In genomic region chr17:44123356-44124117, GRCh38 we compare ENCODE assay signal across 8 cellular contexts. TPM values are rescaled to one million over a fixed set of nuclear protein-coding genes. Genes with fewer than 3 reads are reported as not detected.
A peak's percentile ranks its signal among the peaks of the same experiment; 100 is the strongest.
DNase-seq lines count a peak whose midpoint lies in the region; ATAC-seq, FAIRE-seq and TF ChIP-seq lines count a peak whose summit lies in the region.

TSS of gene HDAC5 (minus strand) at chr17:44123641. CDS start at chr17:44117515, 6,126 bp downstream.

- no peaks in the 10 kb centered on the region for H3K9me3 Mint-ChIP-seq in activated T-helper 2 cell treated with anti-CD3 and anti-CD28 coated beads, Interferon-gamma antibody, Interleukin-2, Interleukin-4, amounts not matched to agents 10 μg/mL and 5 μg/mL and 100 μg/mL, durations not matched to agents 14 hours and 24 hours and 36 hours
- H3K9me3 Mint-ChIP-seq in natural killer cell treated with Interleukin-12 subunit alpha and Interleukin-12 subunit beta and Interleukin-15 and Interleukin-18, amount 100 ng/mL, for 72 hours = no peaks in the 10 kb centered on the region

- H3K9me3 ChIP-seq in RWPE2 (ENCODE audit: severe bottlenecking) = no peaks in the 10 kb centered on the region

- intact Hi-C loops in activated T-helper 2 cell treated with anti-CD3 and anti-CD28 coated beads, Interferon-gamma antibody, Interleukin-2, Interleukin-4, amounts not matched to agents 10 μg/mL and 5 μg/mL and 100 μg/mL, durations not matched to agents 14 hours and 24 hours and 36 hours (cut with micrococcal nuclease) = loop anchor here (1.0 to 5.0 kb wide), 4 partner anchors 18 to 202 kb away; partner anchors contain the start of genes G6PC3 and HROB

- peak; percentile 47; the same call in 1 of the 2 replicates for TF ChIP-seq POLR2A in H54 (IDR thresholded peaks at IDR 0.05; ENCODE audit: low read depth, low read length)

- peak; percentile 91 for ATAC-seq in RWPE2 (ENCODE audit: low read depth)
- ATAC-seq in natural killer cell treated with Interleukin-12 subunit alpha and Interleukin-12 subunit beta and Interleukin-15 and Interleukin-18, amount 100 ng/mL, for 72 hours = peak; percentile 97 to 99

- peak within 1 kb of the TSS; percentile 95 for H3K4me3 ChIP-seq in RWPE2 (ENCODE audit: severe bottlenecking)

- no peaks in the 10 kb centered on the region for H3K36me3 ChIP-seq in RWPE2 (ENCODE audit: low read depth)

- peak within 1 kb of the TSS; percentile 90 for H3K4me3 Mint-ChIP-seq in activated T-helper 2 cell treated with anti-CD3 and anti-CD28 coated beads, Interferon-gamma antibody, Interleukin-2, Interleukin-4, amounts not matched to agents 10 μg/mL and 5 μg/mL and 100 μg/mL, durations not matched to agents 14 hours and 24 hours and 36 hours (ENCODE audit: low read depth)
- H3K4me3 Mint-ChIP-seq in natural killer cell treated with Interleukin-12 subunit alpha and Interleukin-12 subunit beta and Interleukin-15 and Interleukin-18, amount 100 ng/mL, for 72 hours = peak within 1 kb of the TSS; percentile 93

- peak within 1 kb of the TSS; percentile 35 for H3K27ac ChIP-seq in RWPE2 (ENCODE audit: poor library complexity, severe bottlenecking)

- FAIRE-seq in H54 (lab: Jason Lieb, UNC) = no peak

- peaks cover 17% of the 10 kb centered on the region for H3K4me1 Mint-ChIP-seq in activated T-helper 2 cell treated with anti-CD3 and anti-CD28 coated beads, Interferon-gamma antibody, Interleukin-2, Interleukin-4, amounts not matched to agents 10 μg/mL and 5 μg/mL and 100 μg/mL, durations not matched to agents 14 hours and 24 hours and 36 hours (ENCODE audit: low read depth)
- peaks cover 14 to 20% of the 10 kb centered on the region in 2 donors for H3K4me1 Mint-ChIP-seq in natural killer cell treated with Interleukin-12 subunit alpha and Interleukin-12 subunit beta and Interleukin-15 and Interleukin-18, amount 100 ng/mL, for 72 hours (ENCODE audit: low read depth in 2 of 2)

- H3K4me1 ChIP-seq in RWPE2 (ENCODE audit: insufficient read depth, poor library complexity, severe bottlenecking) = no peaks in the 10 kb centered on the region

- no peaks in the 10 kb centered on the region for H3K27me3 ChIP-seq in RWPE2 (ENCODE audit: insufficient read depth, poor library complexity, severe bottlenecking)

- H3K36me3 Mint-ChIP-seq in activated T-helper 2 cell treated with anti-CD3 and anti-CD28 coated beads, Interferon-gamma antibody, Interleukin-2, Interleukin-4, amounts not matched to agents 10 μg/mL and 5 μg/mL and 100 μg/mL, durations not matched to agents 14 hours and 24 hours and 36 hours (ENCODE audit: low read depth) = no peaks in the 10 kb centered on the region
- H3K36me3 Mint-ChIP-seq in natural killer cell treated with Interleukin-12 subunit alpha and Interleukin-12 subunit beta and Interleukin-15 and Interleukin-18, amount 100 ng/mL, for 72 hours = no peaks in the 10 kb centered on the region

- H3K27me3 Mint-ChIP-seq in activated T-helper 2 cell treated with anti-CD3 and anti-CD28 coated beads, Interferon-gamma antibody, Interleukin-2, Interleukin-4, amounts not matched to agents 10 μg/mL and 5 μg/mL and 100 μg/mL, durations not matched to agents 14 hours and 24 hours and 36 hours (ENCODE audit: low read depth) = peaks cover 9% of the 10 kb centered on the region
- peaks cover 0 to 2% of the 10 kb centered on the region in 2 donors for H3K27me3 Mint-ChIP-seq in natural killer cell treated with Interleukin-12 subunit alpha and Interleukin-12 subunit beta and Interleukin-15 and Interleukin-18, amount 100 ng/mL, for 72 hours

- peak; percentile 66 for TF ChIP-seq CTCF in RWPE2 (IDR thresholded peaks at IDR 0.05; ENCODE audit: poor library complexity, severe bottlenecking)

- H3K27ac Mint-ChIP-seq in activated T-helper 2 cell treated with anti-CD3 and anti-CD28 coated beads, Interferon-gamma antibody, Interleukin-2, Interleukin-4, amounts not matched to agents 10 μg/mL and 5 μg/mL and 100 μg/mL, durations not matched to agents 14 hours and 24 hours and 36 hours = peak within 1 kb of the TSS; percentile 95
- peak within 1 kb of the TSS; percentile 89 to 95 for H3K27ac Mint-ChIP-seq in natural killer cell treated with Interleukin-12 subunit alpha and Interleukin-12 subunit beta and Interleukin-15 and Interleukin-18, amount 100 ng/mL, for 72 hours

- peak; percentile 97 for DNase-seq in ELR (ENCODE audit: low read depth)
- DNase-seq in H54 (ENCODE audit: insufficient read length, low spot score) = peak; percentile 89
- peak; percentile 93 for DNase-seq in LoVo (ENCODE audit: low spot score)
- DNase-seq in RWPE2 (ENCODE audit: low spot score) = peak; percentile 95
- DNase-seq in activated T-helper 2 cell treated with anti-CD3 and anti-CD28 coated beads, Interferon-gamma antibody, Interleukin-2, Interleukin-4, amounts not matched to agents 10 μg/mL and 5 μg/mL and 100 μg/mL, durations not matched to agents 14 hours and 24 hours and 36 hours (ENCODE audit: low spot score) = peak; percentile 93
- DNase-seq in fibroblast of peridontal ligament (ENCODE audit: extremely low read depth) = peak; percentile 92
- peak; percentile 97 for DNase-seq in natural killer cell treated with Interleukin-12 subunit alpha and Interleukin-12 subunit beta and Interleukin-15 and Interleukin-18, amount 100 ng/mL, for 72 hours (ENCODE audit: low spot score)
- DNase-seq in stimulated activated naive CD4-positive, alpha-beta T cell treated with Interleukin-2 at 50 U/mL for 16 hours (lab: John Stamatoyannopoulos, UW) = peak; percentile 97

RNA-seq across cellular contexts. Expression of gene HDAC5, which starts in this region (rescaled TPM):
- total RNA-seq in activated T-helper 2 cell treated with anti-CD3 and anti-CD28 coated beads, Interferon-gamma antibody, Interleukin-2, Interleukin-4, amounts not matched to agents 10 μg/mL and 5 μg/mL and 100 μg/mL, durations not matched to agents 14 hours and 24 hours and 36 hours = 18.7 and 19.9 TPM in 2 replicates
- 10 to 100 TPM; 12.8 to 13.9 TPM for total RNA-seq in natural killer cell treated with Interleukin-12 subunit alpha and Interleukin-12 subunit beta and Interleukin-15 and Interleukin-18, amount 100 ng/mL, for 72 hours

Comparison
In these comparisons a context has a peak if more than half of its experiments do, and no peak if none do; other contexts are left out.
1. Peak in every context shown above with its lines: DNase-seq, ATAC-seq, H3K4me3 ChIP-seq and H3K27ac ChIP-seq.